Comparison of ENCODE assay signal across 14 cellular contexts in genomic region chr1:8866792-8867415, GRCh38. TPM values are rescaled to one million over a fixed set of nuclear protein-coding genes. Genes with fewer than 3 reads are reported as not detected.
DNase-seq lines count a peak whose midpoint lies in the region; ATAC-seq, FAIRE-seq and TF ChIP-seq lines count a peak whose summit lies in the region.
"Had no signal": no experiment of that assay in that cellular context is flagged by ENCODE, and none has a peak within 500 bp of the region (broad histone marks: within the 10 kb centered on the region; RNA-seq: fewer than 3 reads in every experiment).

No MANE protein-coding gene starts in this region.

- no peak overlapping the region for H3K14ac ChIP-seq in H1 (ENCODE audit: insufficient read length)

- H2AFZ ChIP-seq in H1 (ENCODE audit: low read length): no peak overlapping the region

- H2BK120ac ChIP-seq in H1 (replicated peaks; ENCODE audit: low read depth, low read length): no peak overlapping the region

- H3K79me2 ChIP-seq in H1 (ENCODE audit: control insufficient read depth in 1 of 2, insufficient read depth in 2 of 2, low read length in 2 of 2): peaks cover 4 to 31% of the 10 kb centered on the region in 2 experiments; a peak in 3 of 4 replicates

- TF ChIP-seq EP300 in A549 (IDR thresholded peaks at IDR 0.05) (no peak), H1 (IDR thresholded peaks at IDR 0.05; ENCODE audit: borderline replicate concordance in 1 of 2, low read depth in 2 of 2, low read length in 2 of 2) (no peak)

- no peak overlapping the region for H3K4ac ChIP-seq in H1 (replicated peaks; ENCODE audit: insufficient read length, low read depth, low read length)

- H3K36me3 Mint-ChIP-seq in CD14-positive monocyte: peaks cover 93 to 96% of the 10 kb centered on the region in 2 donors
- peaks cover 74% of the 10 kb centered on the region for H3K36me3 Mint-ChIP-seq in T-cell

- DNase-seq in A549 (ENCODE audit: low read depth in 1 of 2, low spot score in 1 of 2) (no peak), CD14-positive monocyte (ENCODE audit: low spot score) (no peak), T-cell (no peak), H1 (ENCODE audit: low read depth in 1 of 2, low spot score in 2 of 2) (no peak), cerebellar nuclear complex (lab: John Stamatoyannopoulos, UW) (no peak), Ammon's horn (ENCODE audit: low spot score) (no peak)
- no peak for DNase-seq in stimulated activated naive CD4-positive, alpha-beta T cell (lab: John Stamatoyannopoulos, UW)
- DNase-seq: Caco-2, midbrain, NCI-H1048, NCI-H446, thyroid gland had no signal

- H3K4me2 ChIP-seq in A549: peak overlapping the region; percentile 21; the same call in 1 of the 3 replicates
- H3K4me2 ChIP-seq in H1 (ENCODE audit: insufficient read depth in 1 of 2, low read depth in 2 of 2, low read length in 2 of 2): no peak overlapping the region

- H3K4me1 ChIP-seq in A549: peaks cover 98% of the 10 kb centered on the region
- peaks cover 0 to 13% (median 4%) of the 10 kb centered on the region in 4 experiments; a peak in 5 of 7 replicates for H3K4me1 ChIP-seq in H1 (replicated peaks in 1 of 4; ENCODE audit: control insufficient read depth in 3 of 4, insufficient read depth in 4 of 4, low read length in 3 of 4)
- H3K4me1 ChIP-seq: Caco-2, thyroid gland had no signal

- H3K9me3 ChIP-seq in A549: no peaks in the 10 kb centered on the region
- no peaks in the 10 kb centered on the region for H3K9me3 ChIP-seq in H1 (ENCODE audit: insufficient read depth in 2 of 2, low read depth in 1 of 2, low read length in 1 of 2)
- H3K9me3 ChIP-seq: Caco-2, thyroid gland had no signal

- TF ChIP-seq POLR2A in A549 (IDR thresholded peaks at IDR 0.05; ENCODE audit: low read length) (no peak), H1 (IDR thresholded peaks at IDR 0.05; ENCODE audit: control extremely low read depth in 1 of 2, low read depth in 2 of 2, low read length in 2 of 2) (peak in 1 of 2 experiments; percentile 53; a peak in 1 of 3 replicates)

- no peaks in the 10 kb centered on the region for H3K27me3 ChIP-seq in H1 (replicated peaks in 1 of 4; ENCODE audit: control insufficient read depth in 3 of 4, extremely low read depth in 1 of 4, insufficient read depth in 3 of 4, low read length in 3 of 4)
- H3K27me3 ChIP-seq: thyroid gland had no signal

- H3K36me3 ChIP-seq in H1 (ENCODE audit: control insufficient read depth in 2 of 4, insufficient read depth in 4 of 4, low read length in 3 of 4): peaks cover 75 to 100% (median 94%) of the 10 kb centered on the region in 4 experiments

- H3K9me3 Mint-ChIP-seq in CD14-positive monocyte (no peaks in the 10 kb centered on the region), T-cell (no peaks in the 10 kb centered on the region)
- H3K9me3 Mint-ChIP-seq: dendritic cell treated with granulocyte-macrophage colony-stimulating factor and Interleukin-4, amounts not matched to agents 40 ng/mL and 50 ng/mL, for 4 days had no signal

- no peak overlapping the region for H4K91ac ChIP-seq in H1 (replicated peaks; ENCODE audit: insufficient read length, low read length)

- peaks cover 0 to 1% (median 0%) of the 10 kb centered on the region in 3 donors for H3K27me3 Mint-ChIP-seq in CD14-positive monocyte (ENCODE audit: low read depth in 3 of 3)
- no peaks in the 10 kb centered on the region for H3K27me3 Mint-ChIP-seq in T-cell
- H3K27me3 Mint-ChIP-seq: dendritic cell treated with granulocyte-macrophage colony-stimulating factor and Interleukin-4, amounts not matched to agents 40 ng/mL and 50 ng/mL, for 4 days had no signal

- H3K27ac Mint-ChIP-seq in CD14-positive monocyte (peak overlapping the region; percentile 35 to 81 (median 63)), T-cell (peak overlapping the region; percentile 20 to 44)
- H3K27ac Mint-ChIP-seq: dendritic cell treated with granulocyte-macrophage colony-stimulating factor and Interleukin-4, amounts not matched to agents 40 ng/mL and 50 ng/mL, for 4 days had no signal

- 78% methylated on average over 10 of the region's 11 CpGs for WGBS in A549 (ENCODE audit: missing lambda C conversion rate)
- 94% methylated on average over 11 of the region's 11 CpGs; no CpG with 5 or more reads in 1 of the 2 experiments for WGBS in H1 (ENCODE audit: extremely low coverage in 1 of 2, insufficient coverage in 1 of 2, insufficient read length in 1 of 2, insufficient replicate concordance in 2 of 2, low coverage in 1 of 2, low lambda C conversion rate in 2 of 2, missing lambda C conversion rate in 1 of 2), 2 experiments

- CTCF ChIA-PET in A549 (lab: Yijun Ruan, JAX) (interaction anchor here (0.9 to 5.1 kb wide), 5 partner anchors 18 to 138 kb away, joined by 3 to 24 read pairs (median 4); no protein-coding TSS in a partner anchor), T-cell (lab: Charles Lee) (no interaction called here), H1 (lab: Charles Lee; ENCODE audit: partially characterized antibody) (interaction anchor here (1.3 to 5.7 kb wide), 6 partner anchors 9 to 77 kb away, joined by 3 to 59 read pairs (median 8); partner anchors contain the start of gene ENO1)

- FAIRE-seq in A549 (lab: Jason Lieb, UNC) (no peak), H1 (lab: Jason Lieb, UNC) (no peak)

- no peak overlapping the region for H3K18ac ChIP-seq in H1 (ENCODE audit: extremely low read depth, low read length)

- no peak overlapping the region for H4K8ac ChIP-seq in H1 (ENCODE audit: extremely low read depth, insufficient read depth, low read length)

- H3K23me2 ChIP-seq in H1 (ENCODE audit: low read depth, low read length): no peaks in the 10 kb centered on the region

- H2BK20ac ChIP-seq in H1 (ENCODE audit: low read length): no peak overlapping the region

- H3K4me1 Mint-ChIP-seq in CD14-positive monocyte (peaks cover 37% of the 10 kb centered on the region), T-cell (peaks cover 12 to 33% (median 23%) of the 10 kb centered on the region in 3 donors)

- H3K27ac ChIP-seq in A549 (peak overlapping the region in 1 of 2 experiments; percentile 99; a peak in 3 of 6 replicates), H1 (ENCODE audit: low read depth, low read length) (no peak overlapping the region)
- H3K27ac ChIP-seq: thyroid gland had no signal

- H3K79me1 ChIP-seq in H1 (ENCODE audit: low read depth, low read length): peaks cover 8% of the 10 kb centered on the region

- intact Hi-C loops in CD14-positive monocyte (cut with micrococcal nuclease): no loop called here

- no peak overlapping the region for H3K4me3 Mint-ChIP-seq in CD14-positive monocyte
- no peak overlapping the region for H3K4me3 Mint-ChIP-seq in T-cell
- H3K4me3 Mint-ChIP-seq: dendritic cell treated with granulocyte-macrophage colony-stimulating factor and Interleukin-4, amounts not matched to agents 40 ng/mL and 50 ng/mL, for 4 days had no signal

- H2AK5ac ChIP-seq in H1 (ENCODE audit: low read depth, low read length): no peak overlapping the region

- H3K9ac ChIP-seq in H1 (replicated peaks in 1 of 4; ENCODE audit: extremely low read depth in 1 of 4, low read depth in 3 of 4, low read length in 3 of 4): no peak overlapping the region

- no peak overlapping the region for H3K56ac ChIP-seq in H1 (replicated peaks; ENCODE audit: insufficient read length, low read depth, low read length)

- no peak overlapping the region for H2BK15ac ChIP-seq in H1 (ENCODE audit: low read length)

- no peak overlapping the region for H3K4me3 ChIP-seq in A549
- no peak overlapping the region for H3K4me3 ChIP-seq in H1 (ENCODE audit: extremely low read depth in 1 of 4, insufficient read depth in 2 of 4, low read depth in 3 of 4, low read length in 4 of 4)
- H3K4me3 ChIP-seq: thyroid gland had no signal

- TF ChIP-seq RAD21 in A549 (conservative IDR thresholded peaks at IDR 0.05 in 1 of 2, IDR thresholded peaks at IDR 0.05 in 1 of 2) (no peak), H1 (IDR thresholded peaks at IDR 0.05 in 1 of 2, conservative IDR thresholded peaks at IDR 0.05 in 1 of 2; ENCODE audit: low read depth in 2 of 2, low read length in 2 of 2) (no peak)

- POLR2A ChIA-PET in A549 (lab: Yijun Ruan, JAX) (interaction anchor here (1.1 to 4.6 kb wide), 5 partner anchors 9 to 18 kb away, joined by 3 to 20 read pairs (median 4); partner anchors contain the start of gene ENO1), T-cell (lab: Charles Lee) (no interaction called here), H1 (lab: Charles Lee; ENCODE audit: partially characterized antibody) (interaction anchor here (0.6 to 39.6 kb wide), 9 partner anchors 3 to 202 kb away, joined by 3 to 880 read pairs (median 4); partner anchors contain the start of gene ENO1)

- no peak overlapping the region for H2BK12ac ChIP-seq in H1 (ENCODE audit: low read depth, low read length)

- no peak for ATAC-seq in A549
- no peak for ATAC-seq in T-cell (replicated peaks in 1 of 4)
- no peak for ATAC-seq in GM21423 (IDR thresholded peaks at IDR 0.05; ENCODE audit: unreplicated experiment)

- peaks cover 39 to 48% of the 10 kb centered on the region in 2 experiments for H4K20me1 ChIP-seq in H1 (replicated peaks in 1 of 2; ENCODE audit: control insufficient read depth in 1 of 2, insufficient read depth in 2 of 2, low read length in 2 of 2)

- no peak overlapping the region for H3K23ac ChIP-seq in H1 (ENCODE audit: insufficient read length)

- no peak for TF ChIP-seq CTCF in A549 (IDR thresholded peaks at IDR 0.05)
- TF ChIP-seq CTCF in CD14-positive monocyte (IDR thresholded peaks at IDR 0.05): no peak
- TF ChIP-seq CTCF in H1 (IDR thresholded peaks at IDR 0.05; ENCODE audit: control extremely low read depth in 1 of 3, insufficient read depth in 1 of 3, low read depth in 1 of 3, low read length in 3 of 3): no peak

- H2BK5ac ChIP-seq in H1 (ENCODE audit: low read depth, low read length): no peak overlapping the region

- H4K5ac ChIP-seq in H1 (ENCODE audit: insufficient read length, low read depth, low read length): no peak overlapping the region

RNA-seq across cellular contexts. Expression of gene ENO1, which starts 11.6 kb away (rescaled TPM):
- polyA plus RNA-seq in A549 (2011; rRNA removed): 1,899 and 1,948 TPM in 2 replicates
- polyA plus RNA-seq in A549 (2012; cell fraction: cytosol; rRNA removed): 2,304 and 2,482 TPM in 2 replicates
- polyA plus RNA-seq in A549 (2012; cell fraction: nucleus; rRNA removed): 3,157 and 3,429 TPM in 2 replicates
- 2,937 to 2,981 TPM (median 2,952 TPM) in 3 replicates for polyA plus RNA-seq in A549 (2017; fragmentation: RNase III; extraction: RNeasy Plus Mini Kit Qiagen cat#74134 plus additional on column Dnase treatment)
- 2,309 and 2,515 TPM in 2 replicates for polyA minus RNA-seq in A549 (2011; rRNA and poly(A)+ RNA removed)
- polyA plus RNA-seq in CD14-positive monocyte: 1,000 to 10,000 TPM; 1,458 to 1,573 TPM
- total RNA-seq in T-cell: 100 to 1,000 TPM; 308 to 625 (median 545) TPM
- total RNA-seq in H1 (2021; fragmentation: NEBNext Ultra II Directional; extraction: Animal tissue kit (Norgen Biotek cat#: 25700)): 2,080 and 2,117 TPM in 2 replicates
- 1,763 and 2,059 TPM in 2 replicates for polyA plus RNA-seq in H1 (2011; rRNA removed)
- polyA plus RNA-seq in H1 (2011; cell fraction: cytosol; rRNA removed): 2,358 TPM
- polyA plus RNA-seq in H1 (2011; cell fraction: nucleus; rRNA removed): 2,405 TPM
- 1,870 to 2,736 TPM (median 2,687 TPM) in 4 replicates for polyA plus RNA-seq in H1 (2012, experiment 1 of 2)
- polyA plus RNA-seq in H1 (2012, experiment 2 of 2): 3,551 TPM
- 1,002 TPM for polyA plus RNA-seq in H1 (2013, experiment 1 of 2)
- polyA plus RNA-seq in H1 (2013, experiment 2 of 2): 997 TPM
- 2,726 and 2,920 TPM in 2 replicates for polyA minus RNA-seq in H1 (2011; rRNA and poly(A)+ RNA removed)
- 1,825 TPM for polyA minus RNA-seq in H1 (2011; cell fraction: cytosol; rRNA and poly(A)+ RNA removed)
- polyA minus RNA-seq in H1 (2011; cell fraction: nucleus; rRNA and poly(A)+ RNA removed): 812 TPM

RNA-seq across cellular contexts. Expression of gene RERE, which starts 49.5 kb away (rescaled TPM):
- polyA plus RNA-seq in A549 (2011; rRNA removed): 12.6 and 36.8 TPM in 2 replicates
- polyA plus RNA-seq in A549 (2012; cell fraction: cytosol; rRNA removed): 8.3 and 8.5 TPM in 2 replicates
- 10.2 and 20.1 TPM in 2 replicates for polyA plus RNA-seq in A549 (2012; cell fraction: nucleus; rRNA removed)
- polyA plus RNA-seq in A549 (2017; fragmentation: RNase III; extraction: RNeasy Plus Mini Kit Qiagen cat#74134 plus additional on column Dnase treatment): 22.0 to 28.6 TPM (median 27.9 TPM) in 3 replicates
- polyA minus RNA-seq in A549 (2011; rRNA and poly(A)+ RNA removed): 74.2 and 81.5 TPM in 2 replicates
- 1 to 10 TPM; 1.2 to 3.8 TPM for polyA plus RNA-seq in CD14-positive monocyte
- total RNA-seq in T-cell: 100 to 1,000 TPM in 3 of 5 donors, 10 to 100 TPM in 2; 85.1 to 116 (median 103) TPM
- 126 and 142 TPM in 2 replicates for total RNA-seq in H1 (2021; fragmentation: NEBNext Ultra II Directional; extraction: Animal tissue kit (Norgen Biotek cat#: 25700))
- polyA plus RNA-seq in H1 (2011; rRNA removed): 15.3 and 17.5 TPM in 2 replicates
- 10.6 TPM for polyA plus RNA-seq in H1 (2011; cell fraction: cytosol; rRNA removed)
- polyA plus RNA-seq in H1 (2011; cell fraction: nucleus; rRNA removed): 92.6 TPM
- polyA plus RNA-seq in H1 (2012, experiment 1 of 2): 63.0 to 85.2 TPM (median 68.9 TPM) in 4 replicates
- 48.9 TPM for polyA plus RNA-seq in H1 (2012, experiment 2 of 2)
- polyA plus RNA-seq in H1 (2013, experiment 1 of 2): 54.3 TPM
- 52.9 TPM for polyA plus RNA-seq in H1 (2013, experiment 2 of 2)
- polyA minus RNA-seq in H1 (2011; rRNA and poly(A)+ RNA removed): 140 and 169 TPM in 2 replicates
- polyA minus RNA-seq in H1 (2011; cell fraction: cytosol; rRNA and poly(A)+ RNA removed): 66.2 TPM
- polyA minus RNA-seq in H1 (2011; cell fraction: nucleus; rRNA and poly(A)+ RNA removed): 188 TPM

Comparison
In these comparisons a context has a peak if more than half of its experiments do, and no peak if none do; other contexts are left out.
1. CTCF ChIA-PET loops: an anchor here in A549 (0.9 to 5.1 kb wide) and H1 (1.3 to 5.7 kb wide); none called in T-cell.
2. POLR2A ChIA-PET loops: an anchor here in A549 (1.1 to 4.6 kb wide) and H1 (0.6 to 39.6 kb wide); none called in T-cell.